Comparison of ENCODE assay signal across 8 cellular contexts in genomic region chr5:56838409-56839039, GRCh38. TPM values are rescaled to one million over a fixed set of nuclear protein-coding genes. Genes with fewer than 3 reads are reported as not detected.
DNase-seq lines count a peak whose midpoint lies in the region; ATAC-seq and TF ChIP-seq lines count a peak whose summit lies in the region.

No MANE protein-coding gene starts in this region.

- no peak for DNase-seq in activated naive CD4-positive, alpha-beta T cell treated with anti-CD3 and anti-CD28 coated beads for 36 hours
- DNase-seq in activated naive CD4-positive, alpha-beta T cell treated with Interleukin-2 at 50 U/mL for 16 hours = no peak
- DNase-seq in cerebellum (ENCODE audit: low spot score) (peak; percentile 60), lower lobe of right lung (no peak), upper lobe of left lung (no peak)

- peak; percentile 58 for ATAC-seq in HG02885 (IDR thresholded peaks at IDR 0.05; ENCODE audit: poor library complexity, unreplicated experiment)
- ATAC-seq in lower lobe of right lung = peak; percentile 48 to 80
- ATAC-seq in upper lobe of left lung (ENCODE audit: low FRiP score in 2 of 2) = peak; percentile 65 to 82
- ATAC-seq in GM21390 (IDR thresholded peaks at IDR 0.05; ENCODE audit: unreplicated experiment) = no peak

- peak overlapping the region; percentile 81 for H3K4me2 ChIP-seq in OCI-LY3 (ENCODE audit: low read length)

- H4K20me1 ChIP-seq in OCI-LY3 (ENCODE audit: insufficient read depth, low read length) = peaks cover 96% of the 10 kb centered on the region

- peak overlapping the region; percentile 74 for H3K27ac Mint-ChIP-seq in activated naive CD4-positive, alpha-beta T cell treated with anti-CD3 and anti-CD28 coated beads for 36 hours

- TF ChIP-seq CTCF in OCI-LY3 (IDR thresholded peaks at IDR 0.05; ENCODE audit: low read depth, low read length) = peak; percentile 59
- peak; percentile 58 for TF ChIP-seq CTCF in lower lobe of right lung (IDR thresholded peaks at IDR 0.05)
- peak; percentile 33 to 80 (median 60) for TF ChIP-seq CTCF in upper lobe of left lung (IDR thresholded peaks at IDR 0.05)

- H3K4me3 Mint-ChIP-seq in activated naive CD4-positive, alpha-beta T cell treated with anti-CD3 and anti-CD28 coated beads for 36 hours = peak overlapping the region; percentile 47

- no peaks in the 10 kb centered on the region for H3K27me3 ChIP-seq in OCI-LY3 (ENCODE audit: low read depth, low read length)
- no peaks in the 10 kb centered on the region for H3K27me3 ChIP-seq in lower lobe of right lung (ENCODE audit: low read depth)
- no peaks in the 10 kb centered on the region for H3K27me3 ChIP-seq in upper lobe of left lung

- peak overlapping the region; percentile 49 for H3K27ac ChIP-seq in OCI-LY3 (ENCODE audit: low read length)
- peak overlapping the region; percentile 16 for H3K27ac ChIP-seq in lower lobe of right lung
- peak overlapping the region in 3 of 4 donors; percentile 29 to 81 (median 62) for H3K27ac ChIP-seq in upper lobe of left lung

- peak overlapping the region; percentile 12 for H3K9ac ChIP-seq in OCI-LY3 (ENCODE audit: low read length)

- H3K79me2 ChIP-seq in OCI-LY3 (ENCODE audit: low read length) = peaks cover 100% of the 10 kb centered on the region

- no peaks in the 10 kb centered on the region for H3K36me3 Mint-ChIP-seq in activated naive CD4-positive, alpha-beta T cell treated with anti-CD3 and anti-CD28 coated beads for 36 hours (ENCODE audit: low read depth)

- 21 to 23% methylated on average over 4 of the region's 4 CpGs for WGBS in upper lobe of left lung, 2 donors

- H3K4me3 ChIP-seq in OCI-LY3 (ENCODE audit: low read length) (peak overlapping the region; percentile 62), lower lobe of right lung (peak overlapping the region; percentile 9), upper lobe of left lung (no peak overlapping the region)

- H3K4me1 ChIP-seq in OCI-LY3 (ENCODE audit: low read length) = peaks cover 54% of the 10 kb centered on the region
- H3K4me1 ChIP-seq in lower lobe of right lung = peaks cover 65% of the 10 kb centered on the region
- H3K4me1 ChIP-seq in upper lobe of left lung = peaks cover 23 to 47% (median 35%) of the 10 kb centered on the region in 4 donors

- no peaks in the 10 kb centered on the region for H3K9me3 Mint-ChIP-seq in activated naive CD4-positive, alpha-beta T cell treated with anti-CD3 and anti-CD28 coated beads for 36 hours

- no peak for TF ChIP-seq POLR2A in upper lobe of left lung (IDR thresholded peaks at IDR 0.05)

- H3K9me3 ChIP-seq in OCI-LY3 (ENCODE audit: insufficient read depth, low read length) (no peaks in the 10 kb centered on the region), lower lobe of right lung (no peaks in the 10 kb centered on the region), upper lobe of left lung (no peaks in the 10 kb centered on the region)

- no peak for TF ChIP-seq EP300 in upper lobe of left lung (IDR thresholded peaks at IDR 0.05)

- CTCF ChIA-PET in activated naive CD4-positive, alpha-beta T cell treated with anti-CD3 and anti-CD28 coated beads for 36 hours (lab: Charles Lee) = interaction anchor here (0.6 to 7.8 kb wide), 32 partner anchors 10 to 902 kb away, joined by 3 to 82 read pairs (median 4); no protein-coding TSS in a partner anchor

- no peaks in the 10 kb centered on the region for H3K27me3 Mint-ChIP-seq in activated naive CD4-positive, alpha-beta T cell treated with anti-CD3 and anti-CD28 coated beads for 36 hours (ENCODE audit: low read depth)

- H3K4me1 Mint-ChIP-seq in activated naive CD4-positive, alpha-beta T cell treated with anti-CD3 and anti-CD28 coated beads for 36 hours (ENCODE audit: low read depth) = peaks cover 75% of the 10 kb centered on the region

- intact Hi-C loops in activated naive CD4-positive, alpha-beta T cell treated with anti-CD3 and anti-CD28 coated beads for 36 hours (cut with micrococcal nuclease) = loop anchor here (1.0 to 5.0 kb wide), 5 partner anchors 21 to 901 kb away; no protein-coding TSS in a partner anchor
- intact Hi-C loops in lower lobe of right lung (cut with DNase I) = loop anchor here (5.0 kb wide), 1 partner anchor 566 kb away; no protein-coding TSS in a partner anchor

- H2AFZ ChIP-seq in OCI-LY3 (ENCODE audit: low read depth, low read length) = no peak overlapping the region

- H3K36me3 ChIP-seq in OCI-LY3 (replicated peaks; ENCODE audit: low read depth, low read length) = peaks cover 2% of the 10 kb centered on the region
- no peaks in the 10 kb centered on the region for H3K36me3 ChIP-seq in lower lobe of right lung
- no peaks in the 10 kb centered on the region for H3K36me3 ChIP-seq in upper lobe of left lung

RNA-seq across cellular contexts. Expression of gene MAP3K1, which starts 23.2 kb away (rescaled TPM):
- total RNA-seq in activated naive CD4-positive, alpha-beta T cell treated with anti-CD3 and anti-CD28 coated beads for 36 hours = 10 to 100 TPM; 18.2 to 19.2 TPM
- 32.1 TPM for total RNA-seq in cerebellum
- 28.7 TPM for total RNA-seq in lower lobe of right lung
- 10 to 100 TPM; 10.9 to 29.2 (median 23.3) TPM for total RNA-seq in upper lobe of left lung

Comparison
In these comparisons a context has a peak if more than half of its experiments do, and no peak if none do; other contexts are left out.
1. H3K4me3 ChIP-seq: peak in OCI-LY3 (single experiment) and lower lobe of right lung (single experiment); none in upper lobe of left lung (0 of 4).
2. Peak in every context shown above with its lines, with median percentiles within 50 percentile points of each other: H3K27ac ChIP-seq and CTCF ChIP-seq.